21 cellular contexts compared by ENCODE assay signal in the genomic region with DNA sequence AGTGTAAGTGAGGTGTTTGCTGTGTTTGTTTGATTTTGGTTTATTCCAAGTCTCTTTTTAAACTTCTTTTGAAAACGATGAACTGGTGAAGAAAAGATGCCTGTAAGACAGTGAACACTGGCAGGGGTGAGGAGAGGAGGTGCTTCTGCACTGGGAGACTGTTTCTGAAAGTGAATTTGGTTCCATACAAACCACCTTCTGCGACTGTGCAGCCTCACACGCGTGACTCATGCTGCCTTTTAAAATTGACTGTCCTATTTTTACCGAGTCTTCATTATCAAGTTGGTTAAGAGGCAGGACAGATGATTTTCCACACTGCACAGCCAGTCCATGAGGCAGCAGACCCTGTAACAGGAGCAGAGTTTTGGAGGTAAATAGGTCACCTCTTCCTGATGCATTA.
"Had no signal": no experiment of that assay in that cellular context is flagged by ENCODE, and none has a peak within 500 bp of the region (broad histone marks: within the 10 kb centered on the region; RNA-seq: fewer than 3 reads in every experiment).

No MANE protein-coding gene starts in this region.

- H3K4me2 ChIP-seq: smooth muscle cell had no signal

- H3K27me3 Mint-ChIP-seq: effector memory CD8-positive, alpha-beta T cell; memory B cell had no signal

- H3K4me3 Mint-ChIP-seq: effector memory CD8-positive, alpha-beta T cell; memory B cell; natural killer cell; stimulated activated effector memory CD8-positive, alpha-beta T cell treated with anti-CD3 and anti-CD28 coated beads, Interleukin-12 subunit alpha, Interleukin-12 subunit beta, amount 100 ng/mL, for 72 hours had no signal

- H3K36me3 ChIP-seq: pancreas, stomach, tibial nerve, upper lobe of left lung, uterus had no signal

- FAIRE-seq: endometrium, frontal cortex, kidney, pancreas had no signal

- H3K4me1 ChIP-seq: pancreas, stomach, testis, tibial nerve, upper lobe of left lung, uterus had no signal

- H3K27me3 ChIP-seq: pancreas, stomach, testis, tibial nerve, upper lobe of left lung, uterus had no signal

- H3K27ac ChIP-seq: pancreas, stomach, testis, tibial nerve, upper lobe of left lung, uterus had no signal

- H3K36me3 Mint-ChIP-seq: memory B cell; natural killer cell; stimulated activated effector memory CD8-positive, alpha-beta T cell treated with anti-CD3 and anti-CD28 coated beads, Interleukin-12 subunit alpha, Interleukin-12 subunit beta, amount 100 ng/mL, for 72 hours had no signal

- H3K9me3 Mint-ChIP-seq: memory B cell had no signal

- H3K4me1 Mint-ChIP-seq: memory B cell; natural killer cell; stimulated activated effector memory CD8-positive, alpha-beta T cell treated with anti-CD3 and anti-CD28 coated beads, Interleukin-12 subunit alpha, Interleukin-12 subunit beta, amount 100 ng/mL, for 72 hours had no signal

- H3K9me3 ChIP-seq: pancreas, testis, uterus had no signal

- DNase-seq: cortex of kidney; effector memory CD8-positive, alpha-beta T cell; erythroblast; kidney; natural killer cell; pancreas; stimulated activated CD4-positive, alpha-beta T cell treated with anti-CD3 and anti-CD28 coated beads, Interleukin-12 subunit alpha, Interleukin-12 subunit beta, amount 100 ng/mL, for 4 hours; stimulated activated CD4-positive, alpha-beta T cell treated with anti-CD3 and anti-CD28 coated beads, Interleukin-1b, Interleukin-23, amount 100 ng/mL, for 48 hours; stimulated activated CD4-positive, alpha-beta T cell treated with anti-CD3 and anti-CD28 coated beads, Interleukin-4, amount 100 ng/mL, for 24 hours; stimulated activated naive CD4-positive, alpha-beta T cell treated with Interleukin-2 at 50 U/mL for 16 hours; stomach; testis; upper lobe of left lung; uterus had no signal

- H3K4me3 ChIP-seq: lung, pancreas, smooth muscle cell, stomach, testis, tibial nerve, upper lobe of left lung, uterus had no signal

- H3K27ac Mint-ChIP-seq: effector memory CD8-positive, alpha-beta T cell; memory B cell; natural killer cell; stimulated activated effector memory CD8-positive, alpha-beta T cell treated with anti-CD3 and anti-CD28 coated beads, Interleukin-12 subunit alpha, Interleukin-12 subunit beta, amount 100 ng/mL, for 72 hours had no signal
